ENCODE assay signal across 8 cellular contexts in the genomic region with DNA sequence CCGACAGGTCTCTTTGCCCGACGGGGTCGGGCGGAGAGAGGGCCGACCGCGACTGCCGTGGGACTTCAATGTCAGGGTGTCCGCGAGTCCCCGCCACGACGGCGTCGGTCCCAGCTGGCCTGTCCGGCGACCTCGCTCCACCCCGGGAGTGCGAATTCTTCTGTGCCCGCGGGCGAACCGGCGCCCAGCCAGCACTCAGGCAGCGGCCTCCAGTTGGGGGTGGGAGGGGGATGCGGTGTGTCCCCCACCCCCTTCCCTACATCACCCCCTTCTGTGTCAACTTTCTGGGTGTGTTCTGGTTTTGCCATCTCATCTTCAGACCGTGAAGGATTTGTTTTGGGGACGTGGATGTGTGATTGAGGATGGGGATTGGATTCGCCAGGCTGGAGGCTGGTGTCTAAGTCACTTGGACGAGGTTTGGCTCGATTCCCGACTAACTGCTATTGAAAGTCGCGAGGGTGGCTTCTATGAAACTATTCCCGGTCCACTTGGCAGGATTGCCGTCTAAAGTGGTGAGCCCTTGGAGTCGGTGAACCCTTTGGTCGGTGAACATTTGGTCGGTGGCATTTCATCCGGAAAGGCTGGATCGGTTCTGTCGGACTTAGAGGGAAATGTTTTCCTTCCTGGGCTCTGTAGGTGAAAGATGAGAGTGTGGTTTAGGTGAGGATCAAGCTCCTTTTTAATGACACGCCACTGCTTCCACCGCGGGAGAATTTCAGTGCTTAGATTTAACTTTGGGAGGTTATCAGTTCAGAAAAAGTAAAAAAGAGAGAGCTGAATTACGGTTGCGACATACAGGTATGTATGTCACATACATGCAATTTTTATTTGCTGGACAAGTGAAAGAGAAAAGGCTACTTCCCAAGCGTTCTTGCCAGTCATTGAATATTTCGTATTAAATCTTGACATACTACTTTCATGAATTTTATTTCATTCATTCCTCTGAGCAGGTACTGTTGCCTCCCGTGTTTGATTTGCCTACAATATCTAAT.
DNase-seq lines count a peak whose midpoint lies in the region; ATAC-seq and TF ChIP-seq lines count a peak whose summit lies in the region.

No MANE protein-coding gene starts in this region.

- no peaks in the 10 kb centered on the region for H3K36me3 ChIP-seq in brain microvascular endothelial cell (replicated peaks)

- H3K4me3 ChIP-seq in brain microvascular endothelial cell (ENCODE audit: low read depth, low read length) (peak overlapping the region; percentile 82), skin epidermis (peak overlapping the region; percentile 60 to 94 (median 90))

- DNase-seq in stimulated activated CD4-positive, alpha-beta T cell treated with anti-CD3 and anti-CD28 coated beads, Interleukin-1b, Interleukin-23, amount 100 ng/mL, for 48 hours, result peak; percentile 3
- no peak for DNase-seq in stimulated activated CD4-positive, alpha-beta T cell treated with anti-CD3 and anti-CD28 coated beads, Interleukin-4, amount 100 ng/mL, for 4 hours
- DNase-seq in NCI-H69 (lab: John Stamatoyannopoulos, UW) (peak; percentile 67), brain microvascular endothelial cell (peak; percentile 32), iPS-NIHi7 (ENCODE audit: extremely low spot score) (peak; percentile 36)

- no peaks in the 10 kb centered on the region for H3K27me3 ChIP-seq in brain microvascular endothelial cell (replicated peaks)

- TF ChIP-seq CTCF in brain microvascular endothelial cell (IDR thresholded peaks at IDR 0.05; ENCODE audit: low read depth, low read length, missing control alignments), result no peak

- in situ Hi-C loops in brain microvascular endothelial cell (cut with HindIII; ENCODE audit: low pct_ligation_motif_present, low sequenced_read_pairs), result no loop called here

- H3K27ac ChIP-seq in brain microvascular endothelial cell, result peak overlapping the region; percentile 80
- H3K27ac ChIP-seq in skin epidermis, result peak overlapping the region; percentile 34 to 96 (median 90)

- ATAC-seq in HG02798 (IDR thresholded peaks at IDR 0.05; ENCODE audit: poor library complexity, unreplicated experiment), result peak; percentile 22
- no peak for ATAC-seq in GM21390 (IDR thresholded peaks at IDR 0.05; ENCODE audit: unreplicated experiment)

Comparison
In these comparisons a context has a peak if more than half of its experiments do, and no peak if none do; other contexts are left out.
1. DNase-seq: peak in stimulated activated CD4-positive, alpha-beta T cell treated with anti-CD3 and anti-CD28 coated beads, Interleukin-1b, Interleukin-23, amount 100 ng/mL, for 48 hours (single experiment), NCI-H69 (single experiment), brain microvascular endothelial cell (single experiment) and iPS-NIHi7 (single experiment); none in stimulated activated CD4-positive, alpha-beta T cell treated with anti-CD3 and anti-CD28 coated beads, Interleukin-4, amount 100 ng/mL, for 4 hours (0 of 2).